Comparison of ENCODE assay signal across 9 cellular contexts in the genomic region with DNA sequence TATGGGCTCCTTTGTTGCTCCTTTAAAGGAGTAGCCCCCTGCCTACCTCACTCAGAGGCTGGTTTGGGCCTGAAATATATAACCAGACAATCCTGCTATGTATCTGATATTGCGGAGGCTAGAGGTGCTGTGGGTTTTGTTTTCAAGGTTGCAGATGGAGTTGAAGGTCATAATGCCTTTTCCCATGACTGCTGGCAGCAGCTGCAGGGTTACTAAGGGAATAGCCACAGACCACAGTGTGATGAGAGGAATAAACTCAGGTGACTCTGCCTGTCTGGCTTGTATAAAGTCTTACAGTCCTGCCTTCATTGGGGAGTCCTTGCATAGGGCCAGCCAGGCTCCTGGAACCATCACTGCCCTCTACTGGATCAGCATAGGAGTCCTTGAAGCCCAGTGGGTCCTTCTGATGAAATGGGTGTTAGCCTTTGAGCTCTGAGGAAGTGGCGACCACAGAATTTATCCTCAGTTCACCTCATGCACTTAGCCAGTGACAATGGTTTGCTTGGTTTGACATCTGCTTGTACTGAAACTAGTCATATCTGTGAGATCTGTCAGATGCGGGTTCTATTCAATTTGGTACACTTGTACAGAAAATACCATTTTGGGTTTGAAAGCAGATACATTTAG.
DNase-seq lines count a peak whose midpoint lies in the region; ATAC-seq and TF ChIP-seq lines count a peak whose summit lies in the region.
"Had no signal": no experiment of that assay in that cellular context is flagged by ENCODE, and none has a peak within 500 bp of the region (broad histone marks: within the 10 kb centered on the region; RNA-seq: fewer than 3 reads in every experiment).

No MANE protein-coding gene starts in this region.

- peak overlapping the region; percentile 58 for H3K27ac ChIP-seq in OCI-LY1 (ENCODE audit: low read depth, low read length, poor library complexity, severe bottlenecking)
- no peak overlapping the region for H3K27ac ChIP-seq in suprapubic skin
- H3K27ac ChIP-seq: thoracic aorta had no signal

- H4K20me1 ChIP-seq in OCI-LY1 (ENCODE audit: insufficient read depth, low read length) = no peaks in the 10 kb centered on the region

- no peak for TF ChIP-seq EP300 in suprapubic skin (IDR thresholded peaks at IDR 0.05)

- H3K36me3 Mint-ChIP-seq in Calu3 (ENCODE audit: insufficient read depth, unreplicated experiment) = no peaks in the 10 kb centered on the region
- H3K36me3 Mint-ChIP-seq in activated naive CD8-positive, alpha-beta T cell treated with anti-CD3 and anti-CD28 coated beads for 36 hours = no peaks in the 10 kb centered on the region

- H3K79me2 ChIP-seq in OCI-LY1 (ENCODE audit: insufficient read depth, low read length) = no peaks in the 10 kb centered on the region

- no peak overlapping the region for H3K4me3 Mint-ChIP-seq in Calu3 (ENCODE audit: low read depth, unreplicated experiment)
- no peak overlapping the region for H3K4me3 Mint-ChIP-seq in activated naive CD8-positive, alpha-beta T cell treated with anti-CD3 and anti-CD28 coated beads for 36 hours

- no peak overlapping the region for H3K27ac Mint-ChIP-seq in Calu3 (ENCODE audit: unreplicated experiment)
- H3K27ac Mint-ChIP-seq in activated naive CD8-positive, alpha-beta T cell treated with anti-CD3 and anti-CD28 coated beads for 36 hours = peak overlapping the region; percentile 70

- no peaks in the 10 kb centered on the region for H3K9me3 ChIP-seq in OCI-LY1 (ENCODE audit: low read length)
- H3K9me3 ChIP-seq in suprapubic skin = no peaks in the 10 kb centered on the region
- H3K9me3 ChIP-seq: thoracic aorta had no signal

- no peak overlapping the region for H3K9ac ChIP-seq in OCI-LY1 (ENCODE audit: low read length)

- H3K4me3 ChIP-seq in OCI-LY1 (ENCODE audit: low read depth, low read length, poor library complexity, severe bottlenecking) (no peak overlapping the region), suprapubic skin (no peak overlapping the region)
- H3K4me3 ChIP-seq: thoracic aorta had no signal

- H3F3A ChIP-seq in OCI-LY1 (ENCODE audit: insufficient read depth, low read length) = no peaks in the 10 kb centered on the region

- no TSS peak for BruUV-seq in Calu3 (replicated peaks; lab: Mats Ljungman, UMichigan)

- TF ChIP-seq CTCF in Calu3 (IDR thresholded peaks at IDR 0.05; ENCODE audit: unreplicated experiment) (peak; percentile 26), OCI-LY1 (IDR thresholded peaks at IDR 0.05; ENCODE audit: low read length) (peak; percentile 50; the same call in 1 of the 2 replicates), suprapubic skin (IDR thresholded peaks at IDR 0.05) (peak in 1 of 2 donors; percentile 17)

- no peaks in the 10 kb centered on the region for H3K9me2 ChIP-seq in OCI-LY1 (ENCODE audit: low read depth, low read length)

- CTCF ChIA-PET in Calu3 (lab: Charles Lee) = interaction anchor here (0.6 to 1.7 kb wide), 5 partner anchors 18 to 243 kb away, joined by 3 to 7 read pairs (median 4); a partner anchor contains a TSS

- intact Hi-C loops in Calu3 (cut with micrococcal nuclease; ENCODE audit: unreplicated experiment) = loop anchor here (5.0 kb wide), 1 partner anchor 38 kb away; no protein-coding TSS in a partner anchor

- ATAC-seq in GM19324 (IDR thresholded peaks at IDR 0.05; ENCODE audit: low FRiP score, unreplicated experiment) (peak; percentile 95), HG03159 (IDR thresholded peaks at IDR 0.05; ENCODE audit: unreplicated experiment) (peak; percentile 94)

- DNase-seq in Calu3 (peak; percentile 56), iPS DF 19.7 (ENCODE audit: low read depth, low spot score) (peak; percentile 54), suprapubic skin (ENCODE audit: low spot score in 2 of 2) (no peak)
- DNase-seq in activated naive CD8-positive, alpha-beta T cell treated with anti-CD3 and anti-CD28 coated beads for 36 hours = peak; percentile 51
- peak; percentile 27 to 35 (median 32) for DNase-seq in stimulated activated CD4-positive, alpha-beta T cell treated with anti-CD3 and anti-CD28 coated beads, TNF-alpha, amount 100 ng/mL, for 48 hours (ENCODE audit: low read depth in 3 of 3)

- peaks cover 47% of the 10 kb centered on the region for H3K4me1 Mint-ChIP-seq in Calu3 (ENCODE audit: low read depth, unreplicated experiment)
- H3K4me1 Mint-ChIP-seq in activated naive CD8-positive, alpha-beta T cell treated with anti-CD3 and anti-CD28 coated beads for 36 hours = peaks cover 42% of the 10 kb centered on the region

- no peak overlapping the region; the same call in 1 of the 2 replicates for H3K4me2 ChIP-seq in OCI-LY1 (ENCODE audit: low read length)

- no peaks in the 10 kb centered on the region for H3K27me3 Mint-ChIP-seq in Calu3 (ENCODE audit: unreplicated experiment)
- no peaks in the 10 kb centered on the region for H3K27me3 Mint-ChIP-seq in activated naive CD8-positive, alpha-beta T cell treated with anti-CD3 and anti-CD28 coated beads for 36 hours

- no peak overlapping the region for H2AFZ ChIP-seq in OCI-LY1 (ENCODE audit: low read length)

- whole genome bisulfite sequencing in suprapubic skin = 80% methylated on average over 3 of the region's 3 CpGs

- H3K36me3 ChIP-seq in OCI-LY1 (ENCODE audit: insufficient read depth, low read length) (no peaks in the 10 kb centered on the region), suprapubic skin (no peaks in the 10 kb centered on the region)
- H3K36me3 ChIP-seq: thoracic aorta had no signal

- no peaks in the 10 kb centered on the region for H3K9me3 Mint-ChIP-seq in Calu3 (ENCODE audit: low read depth, unreplicated experiment)
- no peaks in the 10 kb centered on the region for H3K9me3 Mint-ChIP-seq in activated naive CD8-positive, alpha-beta T cell treated with anti-CD3 and anti-CD28 coated beads for 36 hours

- H3K27me3 ChIP-seq in OCI-LY1 (ENCODE audit: insufficient read depth, low read length) (no peaks in the 10 kb centered on the region), suprapubic skin (no peaks in the 10 kb centered on the region)

- H3K4me1 ChIP-seq in OCI-LY1 (ENCODE audit: insufficient read depth, low read length, severe bottlenecking) (peaks cover 27% of the 10 kb centered on the region), suprapubic skin (no peaks in the 10 kb centered on the region)

- no peak for TF ChIP-seq POLR2A in suprapubic skin (IDR thresholded peaks at IDR 0.05)

Comparison
In these comparisons a context has a peak if more than half of its experiments do, and no peak if none do; other contexts are left out.
1. DNase-seq: peak in Calu3 (single experiment), activated naive CD8-positive, alpha-beta T cell treated with anti-CD3 and anti-CD28 coated beads for 36 hours (single experiment), iPS DF 19.7 (single experiment) and stimulated activated CD4-positive, alpha-beta T cell treated with anti-CD3 and anti-CD28 coated beads, TNF-alpha, amount 100 ng/mL, for 48 hours (3 of 3); none in suprapubic skin (0 of 2).